In genomic region chr5:10441992-10442435, GRCh38 we compare ENCODE assay signal across 8 cellular contexts. TPM values are rescaled to one million over a fixed set of nuclear protein-coding genes. Genes with fewer than 3 reads are reported as not detected.
DNase-seq lines count a peak whose midpoint lies in the region; ATAC-seq, FAIRE-seq and TF ChIP-seq lines count a peak whose summit lies in the region.

No MANE protein-coding gene starts in this region.

- peaks cover 29% of the 10 kb centered on the region for H3K36me3 Mint-ChIP-seq in activated CD8-positive, alpha-beta memory T cell treated with anti-CD3 and anti-CD28 coated beads, Interleukin-2, amount 10 ng/mL, durations not matched to agents 7 days and 5 days

- no peak overlapping the region for H3K27ac ChIP-seq in SJCRH30
- peak overlapping the region in 1 of 4 donors; percentile 79 for H3K27ac ChIP-seq in pancreas

- H3K9me3 Mint-ChIP-seq in activated CD8-positive, alpha-beta memory T cell treated with anti-CD3 and anti-CD28 coated beads, Interleukin-2, amount 10 ng/mL, durations not matched to agents 7 days and 5 days (ENCODE audit: low read depth), result peaks cover 6% of the 10 kb centered on the region

- FAIRE-seq in pancreas (lab: Jason Lieb, UNC), result no peak

- ATAC-seq in activated CD8-positive, alpha-beta memory T cell treated with anti-CD3 and anti-CD28 coated beads, Interleukin-2, amount 10 ng/mL, durations not matched to agents 7 days and 5 days, result peak; percentile 64
- ATAC-seq in HG02852 (IDR thresholded peaks at IDR 0.05; ENCODE audit: unreplicated experiment) (peak; percentile 50), pancreas (peak; percentile 47 to 60 (median 55))

- H3K4me1 ChIP-seq in SJCRH30 (no peaks in the 10 kb centered on the region; the same call in 1 of the 2 replicates), pancreas (peaks cover 0 to 12% (median 8%) of the 10 kb centered on the region in 3 donors)

- H3K4me1 Mint-ChIP-seq in activated CD8-positive, alpha-beta memory T cell treated with anti-CD3 and anti-CD28 coated beads, Interleukin-2, amount 10 ng/mL, durations not matched to agents 7 days and 5 days, result peaks cover 46% of the 10 kb centered on the region

- no peaks in the 10 kb centered on the region for H3K9me3 ChIP-seq in SJCRH30 (replicated peaks)
- H3K9me3 ChIP-seq in pancreas, result no peaks in the 10 kb centered on the region

- TF ChIP-seq CTCF in fibroblast of pulmonary artery (IDR thresholded peaks at IDR 0.05; ENCODE audit: low read length, missing control alignments) (no peak), pancreas (IDR thresholded peaks at IDR 0.05) (no peak)

- 0 to 1% methylated on average over 36 to 44 of the region's 44 CpGs for WGBS in pancreas, 2 donors

- peaks cover 12% of the 10 kb centered on the region for H3K27me3 Mint-ChIP-seq in activated CD8-positive, alpha-beta memory T cell treated with anti-CD3 and anti-CD28 coated beads, Interleukin-2, amount 10 ng/mL, durations not matched to agents 7 days and 5 days

- intact Hi-C loops in pancreas (cut with DNase I), result no loop called here

- peak overlapping the region; percentile 79 for H3K4me3 Mint-ChIP-seq in activated CD8-positive, alpha-beta memory T cell treated with anti-CD3 and anti-CD28 coated beads, Interleukin-2, amount 10 ng/mL, durations not matched to agents 7 days and 5 days

- H3K27me3 ChIP-seq in SJCRH30 (no peaks in the 10 kb centered on the region), pancreas (no peaks in the 10 kb centered on the region)

- no peak overlapping the region for H3K27ac Mint-ChIP-seq in activated CD8-positive, alpha-beta memory T cell treated with anti-CD3 and anti-CD28 coated beads, Interleukin-2, amount 10 ng/mL, durations not matched to agents 7 days and 5 days

- CTCF ChIA-PET in activated CD8-positive, alpha-beta memory T cell treated with anti-CD3 and anti-CD28 coated beads, Interleukin-2, amount 10 ng/mL, durations not matched to agents 7 days and 5 days (lab: Charles Lee), result interaction anchor here (1.7 to 5.3 kb wide), 3 partner anchors 9 to 186 kb away, joined by 4 to 26 read pairs (median 12); no protein-coding TSS in a partner anchor

- no peaks in the 10 kb centered on the region for H3K36me3 ChIP-seq in SJCRH30
- no peaks in the 10 kb centered on the region for H3K36me3 ChIP-seq in pancreas

- peak overlapping the region; percentile 61 for H3K4me3 ChIP-seq in SJCRH30
- peak overlapping the region; percentile 68 for H3K4me3 ChIP-seq in fibroblast of pulmonary artery (replicated peaks; ENCODE audit: low read depth, low read length)
- H3K4me3 ChIP-seq in pancreas, result peak overlapping the region; percentile 47 to 75 (median 67)

- DNase-seq in activated CD8-positive, alpha-beta memory T cell treated with anti-CD3 and anti-CD28 coated beads, Interleukin-2, amount 10 ng/mL, durations not matched to agents 7 days and 5 days, result no peak
- DNase-seq in activated CD8-positive, alpha-beta memory T cell treated with anti-CD3 and anti-CD28 coated beads, Interleukin-2, amount 50 U/mL, for 48 hours, result no peak
- DNase-seq in SJCRH30 (no peak), fibroblast of pulmonary artery (ENCODE audit: low read depth) (no peak), pancreas (no peak)
- DNase-seq in effector CD8-positive, alpha-beta T cell (lab: John Stamatoyannopoulos, UW), result no peak
- no peak for DNase-seq in activated CD8-positive, alpha-beta memory T cell treated with anti-CD3 and anti-CD28 coated beads, Interleukin-2, amount 50 U/mL, for 4 hours

RNA-seq across cellular contexts. Expression of gene ROPN1L, which starts 0.3 kb away (rescaled TPM):
- total RNA-seq in activated CD8-positive, alpha-beta memory T cell treated with anti-CD3 and anti-CD28 coated beads, Interleukin-2, amount 10 ng/mL, durations not matched to agents 7 days and 5 days, result 1 to 10 TPM; 1.1 to 2.4 TPM
- total RNA-seq in SJCRH30 (2014; rRNA removed; shearing (Covaris generic)), result 0.14 TPM in 1 of 2 replicates, not detected in the other
- total RNA-seq in pancreas, result 1 to 10 TPM in 2 of 6 donors, under 1 TPM in 4; 0.18 to 1.9 (median 0.60) TPM
- 1 to 10 TPM in 1 of 2 donors, under 1 TPM in 1; 0.46 to 1.6 TPM for polyA plus RNA-seq in pancreas
